In the genomic region with DNA sequence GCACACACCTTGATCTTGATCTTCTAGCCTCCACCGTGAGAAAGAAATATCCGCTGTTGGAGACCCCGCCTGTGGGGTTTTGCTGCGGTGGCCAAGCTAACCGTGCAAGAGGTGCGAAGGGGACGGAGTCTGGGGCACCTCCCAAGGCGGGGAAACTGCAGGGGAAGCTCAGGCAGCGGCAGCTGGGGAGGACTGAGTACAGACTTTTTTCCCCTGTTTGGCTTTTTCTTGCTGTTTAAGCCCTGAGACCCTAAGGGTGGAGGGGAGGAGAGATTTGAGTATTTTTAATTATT, we compare ENCODE assay signal across 1 cellular context.
TF ChIP-seq lines count a peak whose summit lies in the region.

No MANE protein-coding gene starts in this region.

TF ChIP-seq in K562, 482 proteins besides CTCF, POLR2A, EP300 and RAD21 (continued from another document):
- TF ChIP-seq, protein P1, sequence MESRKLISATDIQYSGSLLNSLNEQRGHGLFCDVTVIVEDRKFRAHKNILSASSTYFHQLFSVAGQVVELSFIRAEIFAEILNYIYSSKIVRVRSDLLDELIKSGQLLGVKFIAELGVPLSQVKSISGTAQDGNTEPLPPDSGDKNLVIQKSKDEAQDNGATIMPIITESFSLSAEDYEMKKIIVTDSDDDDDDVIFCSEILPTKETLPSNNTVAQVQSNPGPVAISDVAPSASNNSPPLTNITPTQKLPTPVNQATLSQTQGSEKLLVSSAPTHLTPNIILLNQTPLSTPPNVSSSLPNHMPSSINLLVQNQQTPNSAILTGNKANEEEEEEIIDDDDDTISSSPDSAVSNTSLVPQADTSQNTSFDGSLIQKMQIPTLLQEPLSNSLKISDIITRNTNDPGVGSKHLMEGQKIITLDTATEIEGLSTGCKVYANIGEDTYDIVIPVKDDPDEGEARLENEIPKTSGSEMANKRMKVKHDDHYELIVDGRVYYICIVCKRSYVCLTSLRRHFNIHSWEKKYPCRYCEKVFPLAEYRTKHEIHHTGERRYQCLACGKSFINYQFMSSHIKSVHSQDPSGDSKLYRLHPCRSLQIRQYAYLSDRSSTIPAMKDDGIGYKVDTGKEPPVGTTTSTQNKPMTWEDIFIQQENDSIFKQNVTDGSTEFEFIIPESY (CRISPR knock-in tag; IDR thresholded peaks at IDR 0.05) = no peak
- TF ChIP-seq, protein P2, sequence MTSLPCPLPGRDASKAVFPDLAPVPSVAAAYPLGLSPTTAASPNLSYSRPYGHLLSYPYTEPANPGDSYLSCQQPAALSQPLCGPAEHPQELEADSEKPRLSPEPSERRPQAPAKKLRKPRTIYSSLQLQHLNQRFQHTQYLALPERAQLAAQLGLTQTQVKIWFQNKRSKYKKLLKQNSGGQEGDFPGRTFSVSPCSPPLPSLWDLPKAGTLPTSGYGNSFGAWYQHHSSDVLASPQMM (CRISPR knock-in tag; IDR thresholded peaks at IDR 0.05) = no peak
- TF ChIP-seq BRD4 (IDR thresholded peaks at IDR 0.05) (no peak), RBM22 (IDR thresholded peaks at IDR 0.05; ENCODE audit: low read depth, low read length, poor library complexity, severe bottlenecking) (no peak), HNRNPK (IDR thresholded peaks at IDR 0.05; ENCODE audit: low read depth, low read length, poor library complexity, severe bottlenecking) (no peak), MYNN (IDR thresholded peaks at IDR 0.05) (no peak), MYNN (CRISPR knock-in tag; IDR thresholded peaks at IDR 0.05) (no peak), BRD9 (IDR thresholded peaks at IDR 0.05; ENCODE audit: low read depth, partially characterized antibody) (no peak), ZNF197 (CRISPR knock-in tag; IDR thresholded peaks at IDR 0.05; ENCODE audit: low read depth) (no peak), NRF1 (conservative IDR thresholded peaks at IDR 0.05 in 1 of 2, IDR thresholded peaks at IDR 0.05 in 1 of 2) (no peak), ZNF384 (IDR thresholded peaks at IDR 0.05; ENCODE audit: low read depth, low read length) (no peak)
- TF ChIP-seq, protein P3, sequence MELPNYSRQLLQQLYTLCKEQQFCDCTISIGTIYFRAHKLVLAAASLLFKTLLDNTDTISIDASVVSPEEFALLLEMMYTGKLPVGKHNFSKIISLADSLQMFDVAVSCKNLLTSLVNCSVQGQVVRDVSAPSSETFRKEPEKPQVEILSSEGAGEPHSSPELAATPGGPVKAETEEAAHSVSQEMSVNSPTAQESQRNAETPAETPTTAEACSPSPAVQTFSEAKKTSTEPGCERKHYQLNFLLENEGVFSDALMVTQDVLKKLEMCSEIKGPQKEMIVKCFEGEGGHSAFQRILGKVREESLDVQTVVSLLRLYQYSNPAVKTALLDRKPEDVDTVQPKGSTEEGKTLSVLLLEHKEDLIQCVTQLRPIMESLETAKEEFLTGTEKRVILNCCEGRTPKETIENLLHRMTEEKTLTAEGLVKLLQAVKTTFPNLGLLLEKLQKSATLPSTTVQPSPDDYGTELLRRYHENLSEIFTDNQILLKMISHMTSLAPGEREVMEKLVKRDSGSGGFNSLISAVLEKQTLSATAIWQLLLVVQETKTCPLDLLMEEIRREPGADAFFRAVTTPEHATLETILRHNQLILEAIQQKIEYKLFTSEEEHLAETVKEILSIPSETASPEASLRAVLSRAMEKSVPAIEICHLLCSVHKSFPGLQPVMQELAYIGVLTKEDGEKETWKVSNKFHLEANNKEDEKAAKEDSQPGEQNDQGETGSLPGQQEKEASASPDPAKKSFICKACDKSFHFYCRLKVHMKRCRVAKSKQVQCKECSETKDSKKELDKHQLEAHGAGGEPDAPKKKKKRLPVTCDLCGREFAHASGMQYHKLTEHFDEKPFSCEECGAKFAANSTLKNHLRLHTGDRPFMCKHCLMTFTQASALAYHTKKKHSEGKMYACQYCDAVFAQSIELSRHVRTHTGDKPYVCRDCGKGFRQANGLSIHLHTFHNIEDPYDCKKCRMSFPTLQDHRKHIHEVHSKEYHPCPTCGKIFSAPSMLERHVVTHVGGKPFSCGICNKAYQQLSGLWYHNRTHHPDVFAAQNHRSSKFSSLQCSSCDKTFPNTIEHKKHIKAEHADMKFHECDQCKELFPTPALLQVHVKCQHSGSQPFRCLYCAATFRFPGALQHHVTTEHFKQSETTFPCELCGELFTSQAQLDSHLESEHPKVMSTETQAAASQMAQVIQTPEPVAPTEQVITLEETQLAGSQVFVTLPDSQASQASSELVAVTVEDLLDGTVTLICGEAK (IDR thresholded peaks at IDR 0.05) = no peak
- TF ChIP-seq, protein P3 (CRISPR knock-in tag; IDR thresholded peaks at IDR 0.05) = no peak
- TF ChIP-seq, protein P4, sequence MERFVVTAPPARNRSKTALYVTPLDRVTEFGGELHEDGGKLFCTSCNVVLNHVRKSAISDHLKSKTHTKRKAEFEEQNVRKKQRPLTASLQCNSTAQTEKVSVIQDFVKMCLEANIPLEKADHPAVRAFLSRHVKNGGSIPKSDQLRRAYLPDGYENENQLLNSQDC (CRISPR knock-in tag; IDR thresholded peaks at IDR 0.05) = no peak
